In the genomic region with DNA sequence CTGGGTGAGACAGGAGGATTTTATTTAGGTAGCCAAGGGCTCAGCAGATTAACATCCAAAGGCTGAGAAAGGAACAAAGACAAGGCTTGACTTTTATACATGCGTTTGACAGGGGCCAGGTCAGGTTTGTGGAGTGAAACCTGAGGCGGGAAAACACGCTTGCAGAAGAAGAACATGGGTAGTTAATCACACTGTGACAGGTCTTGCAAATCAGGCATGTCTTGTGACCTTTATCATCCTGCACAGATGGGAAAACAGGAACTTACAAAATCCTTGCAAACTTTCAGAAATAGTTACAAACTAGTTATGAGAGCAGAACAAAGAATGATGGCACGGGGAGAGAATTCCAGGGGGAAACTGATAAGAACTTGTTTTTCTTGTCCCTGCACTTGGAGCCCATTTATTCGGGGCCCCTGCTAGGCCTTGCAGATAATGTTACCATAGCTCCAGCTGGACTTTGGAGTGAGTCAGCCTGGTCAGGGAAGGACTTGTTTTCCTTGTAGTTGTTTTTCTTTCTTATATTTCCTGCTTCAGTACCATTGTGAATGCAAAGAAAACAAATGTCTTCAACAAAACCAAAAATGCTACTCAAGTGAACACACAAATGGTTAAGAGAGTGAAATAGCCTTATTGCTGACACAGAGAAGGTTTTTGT, we compare ENCODE assay signal across 1 cellular context.
TF ChIP-seq lines count a peak whose summit lies in the region.

No MANE protein-coding gene starts in this region.

TF ChIP-seq in K562, 482 proteins besides CTCF, POLR2A, EP300 and RAD21 (continued from another document and continues in another):
- no peak for TF ChIP-seq SMAD1 (IDR thresholded peaks at IDR 0.05; ENCODE audit: low read depth, low read length, partially characterized antibody)
- TF ChIP-seq, protein P1, sequence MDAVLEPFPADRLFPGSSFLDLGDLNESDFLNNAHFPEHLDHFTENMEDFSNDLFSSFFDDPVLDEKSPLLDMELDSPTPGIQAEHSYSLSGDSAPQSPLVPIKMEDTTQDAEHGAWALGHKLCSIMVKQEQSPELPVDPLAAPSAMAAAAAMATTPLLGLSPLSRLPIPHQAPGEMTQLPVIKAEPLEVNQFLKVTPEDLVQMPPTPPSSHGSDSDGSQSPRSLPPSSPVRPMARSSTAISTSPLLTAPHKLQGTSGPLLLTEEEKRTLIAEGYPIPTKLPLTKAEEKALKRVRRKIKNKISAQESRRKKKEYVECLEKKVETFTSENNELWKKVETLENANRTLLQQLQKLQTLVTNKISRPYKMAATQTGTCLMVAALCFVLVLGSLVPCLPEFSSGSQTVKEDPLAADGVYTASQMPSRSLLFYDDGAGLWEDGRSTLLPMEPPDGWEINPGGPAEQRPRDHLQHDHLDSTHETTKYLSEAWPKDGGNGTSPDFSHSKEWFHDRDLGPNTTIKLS (IDR thresholded peaks at IDR 0.05; ENCODE audit: borderline replicate concordance, low read depth) = no peak
- no peak for TF ChIP-seq C11orf30 (IDR thresholded peaks at IDR 0.05; ENCODE audit: low read depth)
- peak; percentile 75 for TF ChIP-seq FOSL1 (tag; conservative IDR thresholded peaks at IDR 0.05)
- no peak for TF ChIP-seq ZNF586 (CRISPR knock-in tag; conservative IDR thresholded peaks at IDR 0.05)
- TF ChIP-seq ZNF174 (CRISPR knock-in tag; IDR thresholded peaks at IDR 0.05) = no peak
- no peak for TF ChIP-seq ETV6 (IDR thresholded peaks at IDR 0.05; ENCODE audit: borderline replicate concordance in 1 of 2, low read depth in 2 of 2, low read length in 1 of 2)
- no peak for TF ChIP-seq ETV6 (CRISPR knock-in tag; IDR thresholded peaks at IDR 0.05; ENCODE audit: borderline replicate concordance)
- no peak for TF ChIP-seq POLR3A (IDR thresholded peaks at IDR 0.05; ENCODE audit: borderline replicate concordance, extremely low read depth, insufficient read depth, insufficient read length)
- peak in 1 of 2 experiments; percentile 81; a peak in 2 of 4 replicates for TF ChIP-seq ZNF318 (IDR thresholded peaks at IDR 0.05; ENCODE audit: borderline replicate concordance in 1 of 2, low read depth in 1 of 2)
- no peak for TF ChIP-seq GABPB2 (CRISPR knock-in tag; conservative IDR thresholded peaks at IDR 0.05)
- no peak for TF ChIP-seq CSDE1 (IDR thresholded peaks at IDR 0.05)
- TF ChIP-seq SRF (CRISPR knock-in tag; IDR thresholded peaks at IDR 0.05) = no peak
- TF ChIP-seq IFI16 (CRISPR knock-in tag; IDR thresholded peaks at IDR 0.05) = no peak
- TF ChIP-seq PURB (CRISPR knock-in tag; IDR thresholded peaks at IDR 0.05; ENCODE audit: low read depth) = no peak
- TF ChIP-seq ZBTB1 (CRISPR knock-in tag; IDR thresholded peaks at IDR 0.05; ENCODE audit: borderline replicate concordance, low read depth) = no peak
- no peak for TF ChIP-seq FOXJ2 (tag; IDR thresholded peaks at IDR 0.05)
- TF ChIP-seq, protein P2, sequence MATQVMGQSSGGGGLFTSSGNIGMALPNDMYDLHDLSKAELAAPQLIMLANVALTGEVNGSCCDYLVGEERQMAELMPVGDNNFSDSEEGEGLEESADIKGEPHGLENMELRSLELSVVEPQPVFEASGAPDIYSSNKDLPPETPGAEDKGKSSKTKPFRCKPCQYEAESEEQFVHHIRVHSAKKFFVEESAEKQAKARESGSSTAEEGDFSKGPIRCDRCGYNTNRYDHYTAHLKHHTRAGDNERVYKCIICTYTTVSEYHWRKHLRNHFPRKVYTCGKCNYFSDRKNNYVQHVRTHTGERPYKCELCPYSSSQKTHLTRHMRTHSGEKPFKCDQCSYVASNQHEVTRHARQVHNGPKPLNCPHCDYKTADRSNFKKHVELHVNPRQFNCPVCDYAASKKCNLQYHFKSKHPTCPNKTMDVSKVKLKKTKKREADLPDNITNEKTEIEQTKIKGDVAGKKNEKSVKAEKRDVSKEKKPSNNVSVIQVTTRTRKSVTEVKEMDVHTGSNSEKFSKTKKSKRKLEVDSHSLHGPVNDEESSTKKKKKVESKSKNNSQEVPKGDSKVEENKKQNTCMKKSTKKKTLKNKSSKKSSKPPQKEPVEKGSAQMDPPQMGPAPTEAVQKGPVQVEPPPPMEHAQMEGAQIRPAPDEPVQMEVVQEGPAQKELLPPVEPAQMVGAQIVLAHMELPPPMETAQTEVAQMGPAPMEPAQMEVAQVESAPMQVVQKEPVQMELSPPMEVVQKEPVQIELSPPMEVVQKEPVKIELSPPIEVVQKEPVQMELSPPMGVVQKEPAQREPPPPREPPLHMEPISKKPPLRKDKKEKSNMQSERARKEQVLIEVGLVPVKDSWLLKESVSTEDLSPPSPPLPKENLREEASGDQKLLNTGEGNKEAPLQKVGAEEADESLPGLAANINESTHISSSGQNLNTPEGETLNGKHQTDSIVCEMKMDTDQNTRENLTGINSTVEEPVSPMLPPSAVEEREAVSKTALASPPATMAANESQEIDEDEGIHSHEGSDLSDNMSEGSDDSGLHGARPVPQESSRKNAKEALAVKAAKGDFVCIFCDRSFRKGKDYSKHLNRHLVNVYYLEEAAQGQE (CRISPR knock-in tag; IDR thresholded peaks at IDR 0.05; ENCODE audit: low read depth) = no peak
- 0 out of 2 replicates have a peak, but pooled peaks have one; percentile 59 for TF ChIP-seq DMBX1 (CRISPR knock-in tag; IDR thresholded peaks at IDR 0.05; ENCODE audit: borderline replicate concordance)
- no peak for TF ChIP-seq BACH1 (tag; IDR thresholded peaks at IDR 0.05)
- TF ChIP-seq NRF1 (conservative IDR thresholded peaks at IDR 0.05 in 1 of 2, IDR thresholded peaks at IDR 0.05 in 1 of 2) = no peak
- no peak for TF ChIP-seq CTCFL (IDR thresholded peaks at IDR 0.05; ENCODE audit: borderline replicate concordance, insufficient read depth, low read depth, low read length, poor library complexity, severe bottlenecking)
- TF ChIP-seq EHMT2 (IDR thresholded peaks at IDR 0.05) = no peak
- TF ChIP-seq MNT (conservative IDR thresholded peaks at IDR 0.05) = peak in 1 of 2 experiments; percentile 51; a peak in 2 of 4 replicates
- TF ChIP-seq RUNX1 (IDR thresholded peaks at IDR 0.05; ENCODE audit: low read depth) = no peak
- TF ChIP-seq EP400 (IDR thresholded peaks at IDR 0.05) = no peak
- TF ChIP-seq ZNF551 (CRISPR knock-in tag; IDR thresholded peaks at IDR 0.05) = no peak
- no peak for TF ChIP-seq KAT7 (CRISPR knock-in tag; IDR thresholded peaks at IDR 0.05; ENCODE audit: borderline replicate concordance)
- no peak for TF ChIP-seq HDGF (IDR thresholded peaks at IDR 0.05)
- no peak for TF ChIP-seq SMARCB1 (IDR thresholded peaks at IDR 0.05; ENCODE audit: insufficient read length, low read depth)
- TF ChIP-seq MAFF (IDR thresholded peaks at IDR 0.05; ENCODE audit: low read length) = no peak
- TF ChIP-seq CEBPB (tag; IDR thresholded peaks at IDR 0.05) = peak; percentile 84
- no peak for TF ChIP-seq NEUROD1 (IDR thresholded peaks at IDR 0.05; ENCODE audit: borderline replicate concordance, low read depth, low read length, partially characterized antibody)
- TF ChIP-seq JUN (IDR thresholded peaks at IDR 0.05; ENCODE audit: borderline replicate concordance, low read depth, low read length) = no peak
- TF ChIP-seq JUN (CRISPR knock-in tag; IDR thresholded peaks at IDR 0.05; ENCODE audit: borderline replicate concordance) = no peak
- no peak for TF ChIP-seq ZNF644 (tag; IDR thresholded peaks at IDR 0.05; ENCODE audit: low read depth)
- no peak for TF ChIP-seq KHSRP (IDR thresholded peaks at IDR 0.05)
- TF ChIP-seq NCOA4 (IDR thresholded peaks at IDR 0.05; ENCODE audit: partially characterized antibody) = no peak
- TF ChIP-seq, protein P3, sequence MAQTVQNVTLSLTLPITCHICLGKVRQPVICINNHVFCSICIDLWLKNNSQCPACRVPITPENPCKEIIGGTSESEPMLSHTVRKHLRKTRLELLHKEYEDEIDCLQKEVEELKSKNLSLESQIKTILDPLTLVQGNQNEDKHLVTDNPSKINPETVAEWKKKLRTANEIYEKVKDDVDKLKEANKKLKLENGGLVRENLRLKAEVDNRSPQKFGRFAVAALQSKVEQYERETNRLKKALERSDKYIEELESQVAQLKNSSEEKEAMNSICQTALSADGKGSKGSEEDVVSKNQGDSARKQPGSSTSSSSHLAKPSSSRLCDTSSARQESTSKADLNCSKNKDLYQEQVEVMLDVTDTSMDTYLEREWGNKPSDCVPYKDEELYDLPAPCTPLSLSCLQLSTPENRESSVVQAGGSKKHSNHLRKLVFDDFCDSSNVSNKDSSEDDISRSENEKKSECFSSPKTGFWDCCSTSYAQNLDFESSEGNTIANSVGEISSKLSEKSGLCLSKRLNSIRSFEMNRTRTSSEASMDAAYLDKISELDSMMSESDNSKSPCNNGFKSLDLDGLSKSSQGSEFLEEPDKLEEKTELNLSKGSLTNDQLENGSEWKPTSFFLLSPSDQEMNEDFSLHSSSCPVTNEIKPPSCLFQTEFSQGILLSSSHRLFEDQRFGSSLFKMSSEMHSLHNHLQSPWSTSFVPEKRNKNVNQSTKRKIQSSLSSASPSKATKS (CRISPR knock-in tag; IDR thresholded peaks at IDR 0.05) = no peak
